Comparison of ENCODE assay signal across 29 cellular contexts in the genomic region with DNA sequence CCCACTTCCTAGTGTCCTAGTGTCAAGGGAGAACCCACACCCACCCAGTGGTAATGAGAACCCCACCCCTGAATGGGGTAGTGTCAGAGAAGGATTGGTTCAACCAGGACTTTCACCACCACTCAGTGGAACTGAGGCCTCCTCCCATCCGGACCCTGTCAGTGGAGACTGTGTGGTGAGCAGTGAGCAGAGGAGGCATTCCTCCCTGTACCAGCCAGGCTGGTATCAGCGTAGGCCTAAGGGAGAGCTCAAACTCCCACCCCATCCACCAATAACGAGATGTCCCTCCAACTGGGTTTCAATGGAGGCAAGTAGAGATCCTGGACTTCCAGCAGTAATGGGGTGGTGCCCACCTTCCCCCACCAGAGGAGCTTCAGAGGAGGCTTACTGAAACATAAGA.
"Had no signal": no experiment of that assay in that cellular context is flagged by ENCODE, and none has a peak within 500 bp of the region (broad histone marks: within the 10 kb centered on the region; RNA-seq: fewer than 3 reads in every experiment).

No MANE protein-coding gene starts in this region.

- H3K4me3 Mint-ChIP-seq: stimulated activated effector memory CD8-positive, alpha-beta T cell treated with anti-CD3 and anti-CD28 coated beads, Interleukin-12 subunit alpha, Interleukin-12 subunit beta, amount 100 ng/mL, for 72 hours; stimulated activated memory B cell treated with anti-CD40 and anti-IgM and Interleukin-4, amounts not matched to agents 10 μg/mL and 1 μg/mL and 100 μg/mL, for 72 hours; stimulated activated naive B cell treated with anti-CD40 and anti-IgM and Interleukin-4, amounts not matched to agents 10 μg/mL and 1 μg/mL and 100 μg/mL, for 72 hours; stimulated activated naive CD8-positive, alpha-beta T cell treated with anti-CD3 and anti-CD28 coated beads, Interleukin-15, amount 100 ng/mL, for 72 hours; stimulated activated naive CD8-positive, alpha-beta T cell treated with anti-CD3 and anti-CD28 coated beads, Interleukin-15, Interleukin-2, amounts not matched to agents 100 ng/mL and 50 ng/mL, for 24 hours; type B pancreatic cell had no signal

- H3K4me1 ChIP-seq: stomach, suprapubic skin, testis, tibial artery, tibial nerve, transverse colon, upper lobe of left lung, upper lobe of right lung, uterus, vagina had no signal

- H3K27ac ChIP-seq: stomach, suprapubic skin, testis, thoracic aorta, thyroid gland, tibial artery, tibial nerve, transverse colon, upper lobe of left lung, upper lobe of right lung, uterus, vagina had no signal

- DNase-seq: stimulated activated CD4-positive, alpha-beta T cell treated with anti-CD3 and anti-CD28 coated beads, Interleukin-2, amount 100 ng/mL, for 48 hours; stimulated activated CD4-positive, alpha-beta T cell treated with anti-CD3 and anti-CD28 coated beads, Interleukin-4, amount 100 ng/mL, for 1 hour; stimulated activated CD4-positive, alpha-beta T cell treated with anti-CD3 and anti-CD28 coated beads, Interleukin-4, amount 100 ng/mL, for 24 hours; stimulated activated CD4-positive, alpha-beta T cell treated with anti-CD3 and anti-CD28 coated beads, Interleukin-4, amount 100 ng/mL, for 4 hours; stimulated activated CD8-positive, alpha-beta memory T cell treated with anti-CD3 and anti-CD28 coated beads, Interleukin-4, amount 100 ng/mL, for 48 hours; stimulated activated naive B cell treated with anti-CD40 and anti-IgM and Interleukin-4, amounts not matched to agents 10 μg/mL and 1 μg/mL and 100 μg/mL, for 72 hours; stimulated activated naive CD4-positive, alpha-beta T cell; stimulated activated naive CD4-positive, alpha-beta T cell treated with Interleukin-2 at 50 U/mL for 16 hours; stimulated activated naive CD8-positive, alpha-beta T cell treated with anti-CD3 and anti-CD28 coated beads, Interleukin-15, amount 100 ng/mL, for 72 hours; stimulated activated naive CD8-positive, alpha-beta T cell treated with anti-CD3 and anti-CD28 coated beads, Interleukin-15, Interleukin-2, amounts not matched to agents 100 U/mL and 50 U/mL, for 24 hours; stomach; substantia nigra; testis; thyroid gland; tibial artery; transverse colon; trophoblast cell; upper lobe of left lung; upper lobe of right lung; uterus had no signal

- H3K36me3 Mint-ChIP-seq: stimulated activated effector memory CD8-positive, alpha-beta T cell treated with anti-CD3 and anti-CD28 coated beads, Interleukin-12 subunit alpha, Interleukin-12 subunit beta, amount 100 ng/mL, for 72 hours; stimulated activated memory B cell treated with anti-CD40 and anti-IgM and Interleukin-4, amounts not matched to agents 10 μg/mL and 1 μg/mL and 100 μg/mL, for 72 hours; type B pancreatic cell had no signal

- ATAC-seq: stimulated activated effector memory CD8-positive, alpha-beta T cell treated with anti-CD3 and anti-CD28 coated beads, Interleukin-12 subunit alpha, Interleukin-12 subunit beta, amount 100 ng/mL, for 72 hours; stimulated activated memory B cell treated with anti-CD40 and anti-IgM and Interleukin-4, amounts not matched to agents 10 μg/mL and 1 μg/mL and 100 μg/mL, for 72 hours; stimulated activated naive B cell treated with anti-CD40 and anti-IgM and Interleukin-4, amounts not matched to agents 10 μg/mL and 1 μg/mL and 100 μg/mL, for 72 hours; stimulated activated naive CD8-positive, alpha-beta T cell treated with anti-CD3 and anti-CD28 coated beads, Interleukin-15, amount 100 ng/mL, for 72 hours; stimulated activated naive CD8-positive, alpha-beta T cell treated with anti-CD3 and anti-CD28 coated beads, Interleukin-15, Interleukin-2, amounts not matched to agents 100 U/mL and 50 U/mL, for 24 hours; upper lobe of right lung had no signal

- H3K4me3 ChIP-seq: stomach, suprapubic skin, testis, thoracic aorta, thyroid gland, tibial artery, tibial nerve, transverse colon, upper lobe of left lung, upper lobe of right lung, uterus, vagina had no signal

- FAIRE-seq: urothelium cell line had no signal

- H3K27me3 ChIP-seq: stomach, suprapubic skin, testis, thyroid gland, tibial artery, tibial nerve, transverse colon, upper lobe of left lung, upper lobe of right lung, uterus, vagina had no signal

- H3K9me3 ChIP-seq: suprapubic skin, testis, thoracic aorta, thyroid gland, upper lobe of right lung had no signal

- H3K27me3 Mint-ChIP-seq: stimulated activated memory B cell treated with anti-CD40 and anti-IgM and Interleukin-4, amounts not matched to agents 10 μg/mL and 1 μg/mL and 100 μg/mL, for 72 hours; stimulated activated naive CD8-positive, alpha-beta T cell treated with anti-CD3 and anti-CD28 coated beads, Interleukin-15, Interleukin-2, amounts not matched to agents 100 ng/mL and 50 ng/mL, for 24 hours; type B pancreatic cell had no signal

- H3K27ac Mint-ChIP-seq: stimulated activated effector memory CD8-positive, alpha-beta T cell treated with anti-CD3 and anti-CD28 coated beads, Interleukin-12 subunit alpha, Interleukin-12 subunit beta, amount 100 ng/mL, for 72 hours; stimulated activated memory B cell treated with anti-CD40 and anti-IgM and Interleukin-4, amounts not matched to agents 10 μg/mL and 1 μg/mL and 100 μg/mL, for 72 hours; stimulated activated naive B cell treated with anti-CD40 and anti-IgM and Interleukin-4, amounts not matched to agents 10 μg/mL and 1 μg/mL and 100 μg/mL, for 72 hours; stimulated activated naive CD8-positive, alpha-beta T cell treated with anti-CD3 and anti-CD28 coated beads, Interleukin-15, Interleukin-2, amounts not matched to agents 100 ng/mL and 50 ng/mL, for 24 hours; type B pancreatic cell had no signal

- H3K36me3 ChIP-seq: stomach, suprapubic skin, thoracic aorta, thyroid gland, tibial artery, tibial nerve, transverse colon, upper lobe of left lung, upper lobe of right lung, uterus, vagina had no signal

- H3K4me1 Mint-ChIP-seq: stimulated activated effector memory CD8-positive, alpha-beta T cell treated with anti-CD3 and anti-CD28 coated beads, Interleukin-12 subunit alpha, Interleukin-12 subunit beta, amount 100 ng/mL, for 72 hours; stimulated activated memory B cell treated with anti-CD40 and anti-IgM and Interleukin-4, amounts not matched to agents 10 μg/mL and 1 μg/mL and 100 μg/mL, for 72 hours; stimulated activated naive CD8-positive, alpha-beta T cell treated with anti-CD3 and anti-CD28 coated beads, Interleukin-15, amount 100 ng/mL, for 72 hours had no signal
